Comparison of ENCODE assay signal across 24 cellular contexts in genomic region chr20:23231561-23232218, GRCh38.
DNase-seq lines count a peak whose midpoint lies in the region; ATAC-seq and TF ChIP-seq lines count a peak whose summit lies in the region.
"Had no signal": no experiment of that assay in that cellular context is flagged by ENCODE, and none has a peak within 500 bp of the region (broad histone marks: within the 10 kb centered on the region; RNA-seq: fewer than 3 reads in every experiment).

No MANE protein-coding gene starts in this region.

- H3K36me3 Mint-ChIP-seq in MCF 10A (ENCODE audit: insufficient read depth, unreplicated experiment) = peaks cover 6% of the 10 kb centered on the region
- H3K36me3 Mint-ChIP-seq: brain; CD8-positive, alpha-beta T cell; stimulated activated memory B cell treated with anti-CD40 and anti-IgM and Interleukin-4, amounts not matched to agents 10 μg/mL and 1 μg/mL and 100 μg/mL, for 72 hours had no signal

- POLR2A ChIA-PET in MCF 10A (lab: Yijun Ruan, JAX) = interaction anchor here (0.6 to 0.9 kb wide), 3 partner anchors 12 to 37 kb away, joined by 3 to 4 read pairs (median 3); no protein-coding TSS in a partner anchor

- H2AFZ ChIP-seq in mammary epithelial cell (ENCODE audit: low read depth, low read length) = no peak overlapping the region
- H2AFZ ChIP-seq: parathyroid adenoma had no signal

- H3K36me3 ChIP-seq in mammary epithelial cell (ENCODE audit: insufficient read depth, low read length) = no peaks in the 10 kb centered on the region
- H3K36me3 ChIP-seq in RWPE2 (ENCODE audit: low read depth) = no peaks in the 10 kb centered on the region
- H3K36me3 ChIP-seq in vagina = no peaks in the 10 kb centered on the region
- H3K36me3 ChIP-seq: esophagus squamous epithelium, left ventricle myocardium inferior had no signal

- no peaks in the 10 kb centered on the region for H3K79me2 ChIP-seq in mammary epithelial cell (ENCODE audit: insufficient read depth, low read length)
- H3K79me2 ChIP-seq: parathyroid adenoma had no signal

- peaks cover 27% of the 10 kb centered on the region for H3K4me1 Mint-ChIP-seq in MCF 10A (ENCODE audit: insufficient read depth, unreplicated experiment)
- H3K4me1 Mint-ChIP-seq: stimulated activated memory B cell treated with anti-CD40 and anti-IgM and Interleukin-4, amounts not matched to agents 10 μg/mL and 1 μg/mL and 100 μg/mL, for 72 hours had no signal

- no peak overlapping the region for H3K27ac Mint-ChIP-seq in MCF 10A (ENCODE audit: low read depth, unreplicated experiment)
- H3K27ac Mint-ChIP-seq: activated T-cell treated with anti-CD3 and anti-CD28 coated beads, Interleukin-2, amount 50 U/mL, for 24 hours; brain; CD8-positive, alpha-beta T cell; stimulated activated memory B cell treated with anti-CD40 and anti-IgM and Interleukin-4, amounts not matched to agents 10 μg/mL and 1 μg/mL and 100 μg/mL, for 72 hours had no signal

- WGBS in mammary epithelial cell (ENCODE audit: low coverage, missing lambda C conversion rate) = 65% methylated on average over 6 of the region's 6 CpGs

- TF ChIP-seq CTCF in MCF 10A (IDR thresholded peaks at IDR 0.05; ENCODE audit: unreplicated experiment) (no peak), mammary epithelial cell (conservative IDR thresholded peaks at IDR 0.05 in 1 of 2, IDR thresholded peaks at IDR 0.05 in 1 of 2; ENCODE audit: extremely low read depth in 1 of 2, insufficient read depth in 1 of 2, low read depth in 1 of 2, low read length in 2 of 2) (no peak), RWPE2 (IDR thresholded peaks at IDR 0.05; ENCODE audit: poor library complexity, severe bottlenecking) (no peak), fibroblast of pulmonary artery (IDR thresholded peaks at IDR 0.05; ENCODE audit: low read length, missing control alignments) (no peak), vagina (IDR thresholded peaks at IDR 0.05) (no peak)

- no peak overlapping the region for H3K27ac ChIP-seq in mammary epithelial cell (ENCODE audit: insufficient read depth, low read depth, low read length)
- H3K27ac ChIP-seq in RWPE2 (ENCODE audit: poor library complexity, severe bottlenecking) = no peak overlapping the region
- H3K27ac ChIP-seq in vagina = no peak overlapping the region
- H3K27ac ChIP-seq: 22Rv1, esophagus squamous epithelium, HL-60, left ventricle myocardium inferior, parathyroid adenoma had no signal

- ATAC-seq in RWPE2 (ENCODE audit: low read depth) = peak; percentile 38; the same call in 2 of the 3 replicates
- ATAC-seq in GM18873 (IDR thresholded peaks at IDR 0.05; ENCODE audit: low FRiP score, unreplicated experiment) = no peak
- ATAC-seq: CD8-positive, alpha-beta T cell; stimulated activated memory B cell treated with anti-CD40 and anti-IgM and Interleukin-4, amounts not matched to agents 10 μg/mL and 1 μg/mL and 100 μg/mL, for 72 hours had no signal

- H3K9me3 Mint-ChIP-seq in MCF 10A (ENCODE audit: unreplicated experiment) = peaks cover 6% of the 10 kb centered on the region

- CTCF ChIA-PET in MCF 10A (lab: Yijun Ruan, JAX) = interaction anchor here (0.5 to 15.0 kb wide), 13 partner anchors 13 to 1874 kb away, joined by 3 to 167 read pairs (median 3); no protein-coding TSS in a partner anchor
- CTCF ChIA-PET in mammary epithelial cell (lab: Charles Lee; ENCODE audit: low non-redundant PET) = no interaction called here

- intact Hi-C loops in MCF 10A (cut with micrococcal nuclease) = loop anchor here (10.0 kb wide), 2 partner anchors 113 to 507 kb away; no protein-coding TSS in a partner anchor
- intact Hi-C loops in mammary epithelial cell (cut with micrococcal nuclease) = no loop called here
- intact Hi-C loops in vagina (cut with DNase I) = no loop called here

- H3K9me3 ChIP-seq in mammary epithelial cell (replicated peaks; ENCODE audit: insufficient read depth, low read length) (no peaks in the 10 kb centered on the region), RWPE2 (ENCODE audit: severe bottlenecking) (no peaks in the 10 kb centered on the region), vagina (no peaks in the 10 kb centered on the region)

- no TSS peak for BruUV-seq in MCF 10A (replicated peaks; lab: Mats Ljungman, UMichigan)
- BruUV-seq in mammary epithelial cell (replicated peaks; lab: Mats Ljungman, UMichigan) = no TSS peak

- H3K4me1 ChIP-seq in mammary epithelial cell (ENCODE audit: insufficient read depth, low read length) (no peaks in the 10 kb centered on the region), RWPE2 (ENCODE audit: insufficient read depth, poor library complexity, severe bottlenecking) (no peaks in the 10 kb centered on the region), vagina (no peaks in the 10 kb centered on the region)
- H3K4me1 ChIP-seq: parathyroid adenoma had no signal

- H3K4me2 ChIP-seq in mammary epithelial cell (ENCODE audit: insufficient read depth, low read depth, low read length) = no peak overlapping the region

- no peak for TF ChIP-seq POLR2A in vagina (IDR thresholded peaks at IDR 0.05)
- TF ChIP-seq POLR2A in erythroblast (IDR thresholded peaks at IDR 0.05; ENCODE audit: low read length) = no peak

- no peak overlapping the region for H3K9ac ChIP-seq in mammary epithelial cell (ENCODE audit: insufficient read depth, low read length)
- H3K9ac ChIP-seq: parathyroid adenoma had no signal

- H4K20me1 ChIP-seq in mammary epithelial cell (ENCODE audit: insufficient read depth, low read length) = no peaks in the 10 kb centered on the region

- DNase-seq in MCF 10A (ENCODE audit: unreplicated experiment) (peak; percentile 48), mammary epithelial cell (no peak), RWPE2 (ENCODE audit: low spot score) (no peak), fibroblast of pulmonary artery (ENCODE audit: low read depth) (peak; percentile 64), vagina (ENCODE audit: extremely low spot score in 2 of 2) (peak; percentile 56 to 74), NCI-H128 (lab: John Stamatoyannopoulos, UW; ENCODE audit: unreplicated experiment) (no peak), erythroblast (lab: John Stamatoyannopoulos, UW) (no peak)
- DNase-seq: activated CD4-positive, alpha-beta T cell treated with anti-CD3 and anti-CD28 coated beads for 48 hours; activated naive CD4-positive, alpha-beta T cell treated with anti-CD3 and anti-CD28 coated beads, Interleukin-2, amount 50 U/mL, for 16 hours; activated T-cell treated with anti-CD3 and anti-CD28 coated beads, Interleukin-2, amount 50 U/mL, for 24 hours; CD8-positive, alpha-beta T cell; DND-41; esophagus squamous epithelium; Karpas-422; left ventricle myocardium inferior; NCI-H1436 treated with DMSO at 0.1 percent for 48 hours; NCI-H226; small intestine had no signal

- dilution Hi-C loops in mammary epithelial cell (cut with HindIII; ENCODE audit: low sequenced_read_pairs) = no loop called here

- no peaks in the 10 kb centered on the region for H3K27me3 Mint-ChIP-seq in MCF 10A (ENCODE audit: insufficient read depth, unreplicated experiment)
- H3K27me3 Mint-ChIP-seq: stimulated activated memory B cell treated with anti-CD40 and anti-IgM and Interleukin-4, amounts not matched to agents 10 μg/mL and 1 μg/mL and 100 μg/mL, for 72 hours had no signal

- H3K4me3 ChIP-seq in mammary epithelial cell (replicated peaks in 1 of 3; ENCODE audit: insufficient read depth in 1 of 3, low read depth in 2 of 3, low read length in 3 of 3) (no peak overlapping the region), RWPE2 (ENCODE audit: severe bottlenecking) (no peak overlapping the region), fibroblast of pulmonary artery (replicated peaks; ENCODE audit: low read depth, low read length) (no peak overlapping the region), vagina (no peak overlapping the region)
- H3K4me3 ChIP-seq: esophagus squamous epithelium, left ventricle myocardium inferior had no signal

- no peak overlapping the region for H3K4me3 Mint-ChIP-seq in MCF 10A (ENCODE audit: unreplicated experiment)
- H3K4me3 Mint-ChIP-seq: activated T-cell treated with anti-CD3 and anti-CD28 coated beads, Interleukin-2, amount 50 U/mL, for 24 hours; brain; CD8-positive, alpha-beta T cell; stimulated activated memory B cell treated with anti-CD40 and anti-IgM and Interleukin-4, amounts not matched to agents 10 μg/mL and 1 μg/mL and 100 μg/mL, for 72 hours had no signal

- H3K27me3 ChIP-seq in mammary epithelial cell (ENCODE audit: insufficient read depth, low read length) (no peaks in the 10 kb centered on the region), RWPE2 (ENCODE audit: insufficient read depth, poor library complexity, severe bottlenecking) (no peaks in the 10 kb centered on the region), vagina (no peaks in the 10 kb centered on the region)
- H3K27me3 ChIP-seq: esophagus squamous epithelium had no signal

- in situ Hi-C loops in mammary epithelial cell (cut with MboI; ENCODE audit: low sequenced_read_pairs in 2 of 2) = loop anchor here in 1 of 2 donors (25.0 kb wide), 1 partner anchor 894 kb away; no protein-coding TSS in a partner anchor

Comparison
In these comparisons a context has a peak if more than half of its experiments do, and no peak if none do; other contexts are left out.
1. DNase-seq: peak in MCF 10A (single experiment), fibroblast of pulmonary artery (single experiment) and vagina (2 of 2); none in mammary epithelial cell (single experiment), RWPE2 (single experiment), NCI-H128 (single experiment) and erythroblast (0 of 2).